Comparison of ENCODE assay signal across 1 cellular context in genomic region chr12:57089259-57090245, GRCh38.
TF ChIP-seq lines count a peak whose summit lies in the region.

No MANE protein-coding gene starts in this region.

TF ChIP-seq in HepG2, 621 proteins besides CTCF, POLR2A, EP300 and RAD21 (continues in another document):
- no peak for TF ChIP-seq ZNF891 (CRISPR knock-in tag; IDR thresholded peaks at IDR 0.05)
- TF ChIP-seq CBX1 (IDR thresholded peaks at IDR 0.05; ENCODE audit: low read depth): no peak
- TF ChIP-seq SMC3 (IDR thresholded peaks at IDR 0.05; ENCODE audit: low read length): no peak
- no peak for TF ChIP-seq ZNF724P (CRISPR knock-in tag; IDR thresholded peaks at IDR 0.05; ENCODE audit: borderline replicate concordance)
- no peak for TF ChIP-seq ZNF569 (CRISPR knock-in tag; IDR thresholded peaks at IDR 0.05; ENCODE audit: borderline replicate concordance)
- no peak for TF ChIP-seq ZNF224 (CRISPR knock-in tag; IDR thresholded peaks at IDR 0.05)
- TF ChIP-seq CENPT (CRISPR knock-in tag; IDR thresholded peaks at IDR 0.05; ENCODE audit: low read depth): no peak
- no peak for TF ChIP-seq ZNF577 (CRISPR knock-in tag; IDR thresholded peaks at IDR 0.05; ENCODE audit: borderline replicate concordance, low read depth)
- TF ChIP-seq RORA (CRISPR knock-in tag; IDR thresholded peaks at IDR 0.05): no peak
- TF ChIP-seq ZBTB34 (CRISPR knock-in tag; IDR thresholded peaks at IDR 0.05): no peak
- TF ChIP-seq ZBED4 (CRISPR knock-in tag; IDR thresholded peaks at IDR 0.05; ENCODE audit: borderline replicate concordance): no peak
- no peak for TF ChIP-seq ZNF619 (CRISPR knock-in tag; IDR thresholded peaks at IDR 0.05)
- no peak for TF ChIP-seq GZF1 (CRISPR knock-in tag; IDR thresholded peaks at IDR 0.05)
- TF ChIP-seq ZFP36L1 (CRISPR knock-in tag; IDR thresholded peaks at IDR 0.05): no peak
- TF ChIP-seq ZNF331 (CRISPR knock-in tag; IDR thresholded peaks at IDR 0.05): no peak
- no peak for TF ChIP-seq TRIM24 (CRISPR knock-in tag; IDR thresholded peaks at IDR 0.05)
- TF ChIP-seq NCOA2 (CRISPR knock-in tag; IDR thresholded peaks at IDR 0.05): no peak
- no peak for TF ChIP-seq DPF2 (CRISPR knock-in tag; IDR thresholded peaks at IDR 0.05; ENCODE audit: borderline replicate concordance, low read depth)
- no peak for TF ChIP-seq GRHL1 (CRISPR knock-in tag; conservative IDR thresholded peaks at IDR 0.05)
- no peak for TF ChIP-seq ERF (CRISPR knock-in tag; IDR thresholded peaks at IDR 0.05)
- TF ChIP-seq ZIK1 (CRISPR knock-in tag; IDR thresholded peaks at IDR 0.05; ENCODE audit: borderline replicate concordance, low read depth): no peak
- TF ChIP-seq ZNF160 (CRISPR knock-in tag; IDR thresholded peaks at IDR 0.05): peak; percentile 21; the same call in 1 of the 2 replicates
- no peak for TF ChIP-seq RNF2 (conservative IDR thresholded peaks at IDR 0.05; ENCODE audit: low read depth)
- TF ChIP-seq ZNF530 (CRISPR knock-in tag; IDR thresholded peaks at IDR 0.05; ENCODE audit: low read depth): no peak
- no peak for TF ChIP-seq SNRNP70 (IDR thresholded peaks at IDR 0.05; ENCODE audit: low read depth, low read length)
- TF ChIP-seq KAT7 (CRISPR knock-in tag; IDR thresholded peaks at IDR 0.05; ENCODE audit: borderline replicate concordance): no peak
- TF ChIP-seq ZNF460 (CRISPR knock-in tag; IDR thresholded peaks at IDR 0.05; ENCODE audit: borderline replicate concordance): no peak
- no peak for TF ChIP-seq BRCA1 (CRISPR knock-in tag; IDR thresholded peaks at IDR 0.05)
- TF ChIP-seq, protein P1, sequence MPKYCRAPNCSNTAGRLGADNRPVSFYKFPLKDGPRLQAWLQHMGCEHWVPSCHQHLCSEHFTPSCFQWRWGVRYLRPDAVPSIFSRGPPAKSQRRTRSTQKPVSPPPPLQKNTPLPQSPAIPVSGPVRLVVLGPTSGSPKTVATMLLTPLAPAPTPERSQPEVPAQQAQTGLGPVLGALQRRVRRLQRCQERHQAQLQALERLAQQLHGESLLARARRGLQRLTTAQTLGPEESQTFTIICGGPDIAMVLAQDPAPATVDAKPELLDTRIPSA (CRISPR knock-in tag; IDR thresholded peaks at IDR 0.05; ENCODE audit: borderline replicate concordance): no peak
- TF ChIP-seq XBP1 (CRISPR knock-in tag; IDR thresholded peaks at IDR 0.05): no peak
- TF ChIP-seq, protein P2, sequence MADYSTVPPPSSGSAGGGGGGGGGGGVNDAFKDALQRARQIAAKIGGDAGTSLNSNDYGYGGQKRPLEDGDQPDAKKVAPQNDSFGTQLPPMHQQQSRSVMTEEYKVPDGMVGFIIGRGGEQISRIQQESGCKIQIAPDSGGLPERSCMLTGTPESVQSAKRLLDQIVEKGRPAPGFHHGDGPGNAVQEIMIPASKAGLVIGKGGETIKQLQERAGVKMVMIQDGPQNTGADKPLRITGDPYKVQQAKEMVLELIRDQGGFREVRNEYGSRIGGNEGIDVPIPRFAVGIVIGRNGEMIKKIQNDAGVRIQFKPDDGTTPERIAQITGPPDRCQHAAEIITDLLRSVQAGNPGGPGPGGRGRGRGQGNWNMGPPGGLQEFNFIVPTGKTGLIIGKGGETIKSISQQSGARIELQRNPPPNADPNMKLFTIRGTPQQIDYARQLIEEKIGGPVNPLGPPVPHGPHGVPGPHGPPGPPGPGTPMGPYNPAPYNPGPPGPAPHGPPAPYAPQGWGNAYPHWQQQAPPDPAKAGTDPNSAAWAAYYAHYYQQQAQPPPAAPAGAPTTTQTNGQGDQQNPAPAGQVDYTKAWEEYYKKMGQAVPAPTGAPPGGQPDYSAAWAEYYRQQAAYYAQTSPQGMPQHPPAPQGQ (CRISPR knock-in tag; IDR thresholded peaks at IDR 0.05; ENCODE audit: borderline replicate concordance): no peak
- TF ChIP-seq, protein P3, sequence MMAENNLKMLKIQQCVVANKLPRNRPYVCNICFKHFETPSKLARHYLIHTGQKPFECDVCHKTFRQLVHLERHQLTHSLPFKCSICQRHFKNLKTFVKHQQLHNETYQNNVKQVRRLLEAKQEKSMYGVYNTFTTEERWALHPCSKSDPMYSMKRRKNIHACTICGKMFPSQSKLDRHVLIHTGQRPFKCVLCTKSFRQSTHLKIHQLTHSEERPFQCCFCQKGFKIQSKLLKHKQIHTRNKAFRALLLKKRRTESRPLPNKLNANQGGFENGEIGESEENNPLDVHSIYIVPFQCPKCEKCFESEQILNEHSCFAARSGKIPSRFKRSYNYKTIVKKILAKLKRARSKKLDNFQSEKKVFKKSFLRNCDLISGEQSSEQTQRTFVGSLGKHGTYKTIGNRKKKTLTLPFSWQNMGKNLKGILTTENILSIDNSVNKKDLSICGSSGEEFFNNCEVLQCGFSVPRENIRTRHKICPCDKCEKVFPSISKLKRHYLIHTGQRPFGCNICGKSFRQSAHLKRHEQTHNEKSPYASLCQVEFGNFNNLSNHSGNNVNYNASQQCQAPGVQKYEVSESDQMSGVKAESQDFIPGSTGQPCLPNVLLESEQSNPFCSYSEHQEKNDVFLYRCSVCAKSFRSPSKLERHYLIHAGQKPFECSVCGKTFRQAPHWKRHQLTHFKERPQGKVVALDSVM (CRISPR knock-in tag; IDR thresholded peaks at IDR 0.05): 0 out of 2 replicates have a peak, but pooled peaks have one; percentile 37
- TF ChIP-seq SAFB2 (CRISPR knock-in tag; IDR thresholded peaks at IDR 0.05; ENCODE audit: borderline replicate concordance, low read depth): no peak
- no peak for TF ChIP-seq ZNF775 (CRISPR knock-in tag; IDR thresholded peaks at IDR 0.05; ENCODE audit: borderline replicate concordance)
- no peak for TF ChIP-seq TMF1 (CRISPR knock-in tag; IDR thresholded peaks at IDR 0.05; ENCODE audit: low read depth)
- TF ChIP-seq FOXA3 (CRISPR knock-in tag; IDR thresholded peaks at IDR 0.05): no peak
- TF ChIP-seq, protein P4, sequence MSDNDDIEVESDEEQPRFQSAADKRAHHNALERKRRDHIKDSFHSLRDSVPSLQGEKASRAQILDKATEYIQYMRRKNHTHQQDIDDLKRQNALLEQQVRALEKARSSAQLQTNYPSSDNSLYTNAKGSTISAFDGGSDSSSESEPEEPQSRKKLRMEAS (IDR thresholded peaks at IDR 0.05): no peak; the same call in 1 of the 2 replicates
- TF ChIP-seq PAWR (CRISPR knock-in tag; IDR thresholded peaks at IDR 0.05; ENCODE audit: borderline replicate concordance): no peak
- TF ChIP-seq POGK (CRISPR knock-in tag; conservative IDR thresholded peaks at IDR 0.05): no peak
- TF ChIP-seq, protein P5, sequence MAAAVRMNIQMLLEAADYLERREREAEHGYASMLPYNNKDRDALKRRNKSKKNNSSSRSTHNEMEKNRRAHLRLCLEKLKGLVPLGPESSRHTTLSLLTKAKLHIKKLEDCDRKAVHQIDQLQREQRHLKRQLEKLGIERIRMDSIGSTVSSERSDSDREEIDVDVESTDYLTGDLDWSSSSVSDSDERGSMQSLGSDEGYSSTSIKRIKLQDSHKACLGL (CRISPR knock-in tag; IDR thresholded peaks at IDR 0.05): no peak
- no peak for TF ChIP-seq HOXA9 (CRISPR knock-in tag; IDR thresholded peaks at IDR 0.05; ENCODE audit: borderline replicate concordance)
- no peak for TF ChIP-seq CEBPB (IDR thresholded peaks at IDR 0.05; ENCODE audit: borderline replicate concordance, low read depth, low read length)
- 0 out of 2 replicates have a peak, but pooled peaks have one; percentile 57 for TF ChIP-seq ZNF296 (CRISPR knock-in tag; conservative IDR thresholded peaks at IDR 0.05)
- TF ChIP-seq LCORL (IDR thresholded peaks at IDR 0.05): no peak
- TF ChIP-seq LCORL (CRISPR knock-in tag; IDR thresholded peaks at IDR 0.05): no peak
- TF ChIP-seq ETV5 (CRISPR knock-in tag; IDR thresholded peaks at IDR 0.05; ENCODE audit: borderline replicate concordance): no peak
- TF ChIP-seq IRX3 (CRISPR knock-in tag; IDR thresholded peaks at IDR 0.05; ENCODE audit: borderline replicate concordance, low read depth): no peak
- no peak for TF ChIP-seq ZNF430 (CRISPR knock-in tag; IDR thresholded peaks at IDR 0.05)
- no peak for TF ChIP-seq ZNF12 (CRISPR knock-in tag; IDR thresholded peaks at IDR 0.05)
- TF ChIP-seq, protein P6, sequence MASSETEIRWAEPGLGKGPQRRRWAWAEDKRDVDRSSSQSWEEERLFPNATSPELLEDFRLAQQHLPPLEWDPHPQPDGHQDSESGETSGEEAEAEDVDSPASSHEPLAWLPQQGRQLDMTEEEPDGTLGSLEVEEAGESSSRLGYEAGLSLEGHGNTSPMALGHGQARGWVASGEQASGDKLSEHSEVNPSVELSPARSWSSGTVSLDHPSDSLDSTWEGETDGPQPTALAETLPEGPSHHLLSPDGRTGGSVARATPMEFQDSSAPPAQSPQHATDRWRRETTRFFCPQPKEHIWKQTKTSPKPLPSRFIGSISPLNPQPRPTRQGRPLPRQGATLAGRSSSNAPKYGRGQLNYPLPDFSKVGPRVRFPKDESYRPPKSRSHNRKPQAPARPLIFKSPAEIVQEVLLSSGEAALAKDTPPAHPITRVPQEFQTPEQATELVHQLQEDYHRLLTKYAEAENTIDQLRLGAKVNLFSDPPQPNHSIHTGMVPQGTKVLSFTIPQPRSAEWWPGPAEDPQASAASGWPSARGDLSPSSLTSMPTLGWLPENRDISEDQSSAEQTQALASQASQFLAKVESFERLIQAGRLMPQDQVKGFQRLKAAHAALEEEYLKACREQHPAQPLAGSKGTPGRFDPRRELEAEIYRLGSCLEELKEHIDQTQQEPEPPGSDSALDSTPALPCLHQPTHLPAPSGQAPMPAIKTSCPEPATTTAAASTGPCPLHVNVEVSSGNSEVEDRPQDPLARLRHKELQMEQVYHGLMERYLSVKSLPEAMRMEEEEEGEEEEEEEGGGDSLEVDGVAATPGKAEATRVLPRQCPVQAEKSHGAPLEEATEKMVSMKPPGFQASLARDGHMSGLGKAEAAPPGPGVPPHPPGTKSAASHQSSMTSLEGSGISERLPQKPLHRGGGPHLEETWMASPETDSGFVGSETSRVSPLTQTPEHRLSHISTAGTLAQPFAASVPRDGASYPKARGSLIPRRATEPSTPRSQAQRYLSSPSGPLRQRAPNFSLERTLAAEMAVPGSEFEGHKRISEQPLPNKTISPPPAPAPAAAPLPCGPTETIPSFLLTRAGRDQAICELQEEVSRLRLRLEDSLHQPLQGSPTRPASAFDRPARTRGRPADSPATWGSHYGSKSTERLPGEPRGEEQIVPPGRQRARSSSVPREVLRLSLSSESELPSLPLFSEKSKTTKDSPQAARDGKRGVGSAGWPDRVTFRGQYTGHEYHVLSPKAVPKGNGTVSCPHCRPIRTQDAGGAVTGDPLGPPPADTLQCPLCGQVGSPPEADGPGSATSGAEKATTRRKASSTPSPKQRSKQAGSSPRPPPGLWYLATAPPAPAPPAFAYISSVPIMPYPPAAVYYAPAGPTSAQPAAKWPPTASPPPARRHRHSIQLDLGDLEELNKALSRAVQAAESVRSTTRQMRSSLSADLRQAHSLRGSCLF (CRISPR knock-in tag; IDR thresholded peaks at IDR 0.05; ENCODE audit: borderline replicate concordance): no peak
